In the genomic region with DNA sequence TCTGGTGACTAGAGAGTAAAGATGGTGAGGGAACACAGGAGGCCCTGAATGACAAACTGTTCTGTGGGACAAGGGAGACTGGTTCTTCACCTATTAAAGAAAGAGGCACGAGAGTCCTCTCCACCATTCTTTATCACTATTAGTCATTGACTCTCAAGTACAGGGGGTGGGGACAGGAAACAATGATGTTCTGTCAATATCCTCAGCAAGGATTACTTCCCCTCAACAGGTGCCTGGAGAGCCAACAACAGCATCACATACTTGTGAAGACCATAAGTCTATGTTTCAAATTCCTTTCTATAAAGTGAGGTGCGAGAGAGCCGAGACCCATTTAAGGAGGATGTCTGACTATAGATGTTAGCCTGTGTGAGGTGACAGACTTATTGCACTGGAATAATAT, we compare ENCODE assay signal across 20 cellular contexts.
A peak's percentile ranks its signal among the peaks of the same experiment; 100 is the strongest.
DNase-seq lines count a peak whose midpoint lies in the region; ATAC-seq and FAIRE-seq lines count a peak whose summit lies in the region.
"Had no signal": no experiment of that assay in that cellular context is flagged by ENCODE, and none has a peak within 500 bp of the region (broad histone marks: within the 10 kb centered on the region; RNA-seq: fewer than 3 reads in every experiment).

No MANE protein-coding gene starts in this region.

- no peaks in the 10 kb centered on the region for H3K27me3 Mint-ChIP-seq in activated CD4-positive, alpha-beta T cell treated with anti-CD3 and anti-CD28 coated beads for 36 hours

- 74 to 84% (median 83%) methylated on average over 3 of the region's 3 CpGs for WGBS in small intestine, 3 donors

- no peaks in the 10 kb centered on the region for H3K36me3 Mint-ChIP-seq in activated CD4-positive, alpha-beta T cell treated with anti-CD3 and anti-CD28 coated beads for 36 hours (ENCODE audit: low read depth)
- H3K36me3 Mint-ChIP-seq: CD4-positive, alpha-beta memory T cell had no signal

- H3K4me1 ChIP-seq in small intestine (ENCODE audit: control insufficient read depth in 2 of 2, insufficient read depth in 1 of 2, low read depth in 1 of 2, low read length in 1 of 2): peaks cover 0 to 12% of the 10 kb centered on the region in 2 donors

- H3K36me3 ChIP-seq in small intestine (ENCODE audit: control insufficient read depth in 2 of 2, insufficient read depth in 2 of 2, low read length in 2 of 2): no peaks in the 10 kb centered on the region
- H3K36me3 ChIP-seq: gastroesophageal sphincter, neutrophil, vagina had no signal

- no peak overlapping the region for H3K4me3 ChIP-seq in small intestine (ENCODE audit: low read depth in 1 of 2, low read length in 2 of 2)
- H3K4me3 ChIP-seq: gastroesophageal sphincter, K562, vagina had no signal

- FAIRE-seq in small intestine (lab: Jason Lieb, UNC): no peak
- FAIRE-seq: K562 had no signal

- intact Hi-C loops in activated CD4-positive, alpha-beta T cell treated with anti-CD3 and anti-CD28 coated beads for 36 hours (cut with DNase I, micrococcal nuclease): no loop called here

- H3K27ac ChIP-seq in small intestine (ENCODE audit: low read depth in 1 of 2, low read length in 1 of 2): no peak overlapping the region
- H3K27ac ChIP-seq: gastroesophageal sphincter, neutrophil, vagina had no signal

- POLR2A ChIA-PET in activated CD4-positive, alpha-beta T cell treated with anti-CD3 and anti-CD28 coated beads for 36 hours (lab: Charles Lee): interaction anchor here (0.6 kb wide), 1 partner anchor 21 kb away, joined by 3 read pairs; no protein-coding TSS in a partner anchor

- H3K4me3 Mint-ChIP-seq in activated CD4-positive, alpha-beta T cell treated with anti-CD3 and anti-CD28 coated beads for 36 hours: no peak overlapping the region
- H3K4me3 Mint-ChIP-seq: activated naive CD4-positive, alpha-beta T cell treated with anti-CD3 and anti-CD28 coated beads for 36 hours; CD4-positive, alpha-beta memory T cell had no signal

- no peak for DNase-seq in activated CD4-positive, alpha-beta T cell treated with anti-CD3 and anti-CD28 coated beads for 36 hours
- DNase-seq in activated CD4-positive, alpha-beta T cell treated with anti-CD3 and anti-CD28 coated beads for 4 hours: no peak
- DNase-seq in HT-29 (ENCODE audit: low spot score) (peak; percentile 28), small intestine (peak; percentile 22), iPS-NIHi11 (ENCODE audit: low spot score) (no peak), NCI-H345 treated with DMSO at 0.1 percent for 48 hours (lab: John Stamatoyannopoulos, UW; ENCODE audit: unreplicated experiment) (no peak)
- DNase-seq: activated naive CD4-positive, alpha-beta T cell treated with anti-CD3 and anti-CD28 coated beads for 36 hours; CD4-positive, alpha-beta memory T cell; mesendoderm; NCI-H1092 treated with DMSO at 0.1 percent for 48 hours; NCI-H226; OCI-M1; right cardiac atrium; stimulated activated CD4-positive, alpha-beta T cell treated with anti-CD3 and anti-CD28 coated beads, Interleukin-4, amount 100 ng/mL, for 1 hour had no signal

- CTCF ChIA-PET in activated CD4-positive, alpha-beta T cell treated with anti-CD3 and anti-CD28 coated beads for 36 hours (lab: Charles Lee): no interaction called here

- H3K4me1 Mint-ChIP-seq in activated CD4-positive, alpha-beta T cell treated with anti-CD3 and anti-CD28 coated beads for 36 hours: peaks cover 7% of the 10 kb centered on the region
- H3K4me1 Mint-ChIP-seq: CD4-positive, alpha-beta memory T cell had no signal

- H3K9me3 ChIP-seq in small intestine (ENCODE audit: control insufficient read depth, low read depth): no peaks in the 10 kb centered on the region
- H3K9me3 ChIP-seq: gastroesophageal sphincter, neutrophil, vagina had no signal

- no peak overlapping the region for H3K27ac Mint-ChIP-seq in activated CD4-positive, alpha-beta T cell treated with anti-CD3 and anti-CD28 coated beads for 36 hours
- H3K27ac Mint-ChIP-seq: activated naive CD4-positive, alpha-beta T cell treated with anti-CD3 and anti-CD28 coated beads for 36 hours; CD4-positive, alpha-beta memory T cell had no signal

- peak; percentile 70 for ATAC-seq in activated CD4-positive, alpha-beta T cell treated with anti-CD3 and anti-CD28 coated beads for 36 hours
- ATAC-seq in GM19351 (IDR thresholded peaks at IDR 0.05; ENCODE audit: unreplicated experiment) (peak; percentile 59), HG02840 (IDR thresholded peaks at IDR 0.05; ENCODE audit: low FRiP score, unreplicated experiment) (no peak)
- ATAC-seq: gastroesophageal sphincter, K562, right cardiac atrium had no signal

- H3K9me3 Mint-ChIP-seq in activated CD4-positive, alpha-beta T cell treated with anti-CD3 and anti-CD28 coated beads for 36 hours (ENCODE audit: low read depth): no peaks in the 10 kb centered on the region
- H3K9me3 Mint-ChIP-seq: activated naive CD4-positive, alpha-beta T cell treated with anti-CD3 and anti-CD28 coated beads for 36 hours; CD4-positive, alpha-beta memory T cell had no signal

- no peaks in the 10 kb centered on the region for H3K27me3 ChIP-seq in small intestine (ENCODE audit: control insufficient read depth in 2 of 2, insufficient read depth in 2 of 2, low read length in 2 of 2)
- H3K27me3 ChIP-seq: gastroesophageal sphincter, neutrophil, vagina had no signal

Comparison
In these comparisons a context has a peak if more than half of its experiments do, and no peak if none do; other contexts are left out.
1. DNase-seq: peak in HT-29 (single experiment) and small intestine (single experiment); none in activated CD4-positive, alpha-beta T cell treated with anti-CD3 and anti-CD28 coated beads for 36 hours (single experiment), activated CD4-positive, alpha-beta T cell treated with anti-CD3 and anti-CD28 coated beads for 4 hours (0 of 2), iPS-NIHi11 (single experiment) and NCI-H345 treated with DMSO at 0.1 percent for 48 hours (single experiment).